ENCODE assay signal across 19 cellular contexts in genomic region chr15:87144775-87145174, GRCh38.
A peak's percentile ranks its signal among the peaks of the same experiment; 100 is the strongest.
DNase-seq lines count a peak whose midpoint lies in the region; ATAC-seq and TF ChIP-seq lines count a peak whose summit lies in the region.
"Had no signal": no experiment of that assay in that cellular context is flagged by ENCODE, and none has a peak within 500 bp of the region (broad histone marks: within the 10 kb centered on the region; RNA-seq: fewer than 3 reads in every experiment).

No MANE protein-coding gene starts in this region.

- TF ChIP-seq CTCF in AG09309 (IDR thresholded peaks at IDR 0.05; ENCODE audit: control insufficient read depth, insufficient read depth, low read depth, low read length, missing control alignments), result no peak
- no peak for TF ChIP-seq CTCF in astrocyte of the spinal cord (IDR thresholded peaks at IDR 0.05; ENCODE audit: low read depth, low read length)

- H3K4me3 ChIP-seq in AG09309 (ENCODE audit: control insufficient read depth, low read depth, low read length), result no peak overlapping the region
- H3K4me3 ChIP-seq in astrocyte of the spinal cord (ENCODE audit: low read depth, low read length), result no peak overlapping the region
- H3K4me3 ChIP-seq: left lung, sigmoid colon had no signal

- DNase-seq in AG09309 (ENCODE audit: low read depth) (peak; percentile 3), EL (peak; percentile 62), NCI-H510A treated with DMSO at 0.1 percent for 48 hours (lab: John Stamatoyannopoulos, UW) (peak; percentile 44), astrocyte of the spinal cord (ENCODE audit: low read depth, low spot score) (peak; percentile 24)
- no peak for DNase-seq in activated CD4-positive, alpha-beta T cell treated with anti-CD3 and anti-CD28 coated beads for 1 hour
- DNase-seq in activated effector memory CD4-positive, alpha-beta T cell treated with Interleukin-2 at 50 U/mL for 16 hours, result no peak
- no peak for DNase-seq in activated naive CD4-positive, alpha-beta T cell (lab: John Stamatoyannopoulos, UW)
- DNase-seq: activated CD4-positive, alpha-beta memory T cell treated with anti-CD3 and anti-CD28 coated beads, Interleukin-2, amount 10 ng/mL, durations not matched to agents 7 days and 5 days; activated T-cell treated with anti-CD3 and anti-CD28 coated beads, Interleukin-2, amount 50 U/mL, for 72 hours; Caco-2; central memory CD4-positive, alpha-beta T cell; effector memory CD8-positive, alpha-beta T cell; foreskin melanocyte; left lung; MM.1S; sigmoid colon; stimulated activated CD4-positive, alpha-beta T cell treated with anti-CD3 and anti-CD28 coated beads, Interleukin-2, amount 100 ng/mL, for 24 hours had no signal

- ATAC-seq in GM19328 (IDR thresholded peaks at IDR 0.05; ENCODE audit: unreplicated experiment), result no peak
- ATAC-seq: activated T-cell treated with anti-CD3 and anti-CD28 coated beads, Interleukin-2, amount 50 U/mL, for 72 hours; effector memory CD8-positive, alpha-beta T cell; left lung; Panc1 had no signal

- in situ Hi-C loops in astrocyte of the spinal cord (cut with HindIII; ENCODE audit: low sequenced_read_pairs), result no loop called here

Comparison
In these comparisons a context has a peak if more than half of its experiments do, and no peak if none do; other contexts are left out.
1. DNase-seq: peak in AG09309 (single experiment), EL (single experiment), NCI-H510A treated with DMSO at 0.1 percent for 48 hours (single experiment) and astrocyte of the spinal cord (single experiment); none in activated CD4-positive, alpha-beta T cell treated with anti-CD3 and anti-CD28 coated beads for 1 hour (single experiment), activated effector memory CD4-positive, alpha-beta T cell treated with Interleukin-2 at 50 U/mL for 16 hours (single experiment) and activated naive CD4-positive, alpha-beta T cell (0 of 4).